Comparison of ENCODE assay signal across 8 cellular contexts in the genomic region with DNA sequence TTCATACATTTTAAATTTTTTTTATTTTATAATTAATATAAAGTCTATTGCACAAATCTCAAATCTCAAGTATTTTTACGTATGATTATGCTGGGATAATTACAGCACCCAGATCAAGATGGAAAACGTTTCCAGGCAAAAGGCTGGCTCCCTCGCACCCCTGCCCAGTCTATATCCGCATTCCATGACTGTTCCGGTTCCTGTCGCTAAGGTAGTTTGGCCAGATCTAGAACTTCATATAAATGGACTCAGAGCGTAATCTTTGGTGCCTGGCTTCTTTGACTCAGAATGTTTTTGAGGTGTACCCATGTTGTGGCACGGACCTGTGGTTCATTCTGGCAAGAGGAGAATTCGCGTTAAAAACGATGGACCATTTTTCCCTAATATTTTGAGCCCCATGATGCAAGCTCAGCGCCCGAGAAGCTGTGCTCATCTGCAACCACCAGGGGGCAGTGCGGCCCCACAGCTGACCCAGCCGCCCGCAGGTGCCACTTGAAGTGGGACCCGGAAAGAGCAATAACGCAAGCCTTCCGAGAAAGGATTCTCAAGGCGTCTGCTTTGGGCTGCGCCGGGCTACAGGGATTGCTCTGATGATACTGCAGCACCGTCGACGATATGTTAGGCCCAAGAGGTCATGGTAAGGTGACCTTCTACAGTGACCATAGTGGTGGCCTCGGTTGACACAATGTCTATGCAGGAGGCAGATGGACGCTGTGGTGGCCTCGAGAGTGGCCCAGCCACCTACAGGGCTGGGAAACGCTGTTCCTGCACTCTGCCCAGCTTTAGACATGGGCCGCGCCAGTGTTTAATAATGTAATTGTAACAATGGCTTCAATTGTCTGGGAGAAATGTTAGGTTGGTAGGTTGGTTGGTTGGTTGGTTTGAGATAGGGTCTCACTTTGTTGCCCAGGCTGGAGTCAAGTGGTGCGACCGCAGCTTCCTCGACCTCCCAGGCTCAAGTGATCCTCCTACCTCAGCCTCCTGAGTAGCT.
A peak's percentile ranks its signal among the peaks of the same experiment; 100 is the strongest.
DNase-seq lines count a peak whose midpoint lies in the region; ATAC-seq and TF ChIP-seq lines count a peak whose summit lies in the region.

No MANE protein-coding gene starts in this region.

- POLR2A ChIA-PET in GM10248 (lab: Yijun Ruan, JAX) = no interaction called here

- peaks cover 3% of the 10 kb centered on the region in 2 experiments for H3K4me1 ChIP-seq in trophoblast cell (ENCODE audit: control insufficient read depth in 1 of 2, insufficient read depth in 2 of 2, low read length in 2 of 2)
- peaks cover 0 to 6% (median 2%) of the 10 kb centered on the region in 4 donors for H3K4me1 ChIP-seq in transverse colon

- H2AFZ ChIP-seq in trophoblast cell (ENCODE audit: insufficient read depth, low read length, poor library complexity) = no peak overlapping the region

- no peak overlapping the region for H2AK5ac ChIP-seq in trophoblast cell (ENCODE audit: low read length)

- H3K27ac ChIP-seq in trophoblast cell (ENCODE audit: low read depth, low read length) (no peak overlapping the region), transverse colon (no peak overlapping the region)

- DNase-seq in GM10248 (ENCODE audit: extremely low spot score) (peak; percentile 84), Kasumi-1 (lab: John Stamatoyannopoulos, UW) (peak; percentile 57 to 66), SK-N-DZ (ENCODE audit: low spot score) (peak; percentile 73), glomerular visceral epithelial cell (ENCODE audit: extremely low spot score) (peak; percentile 80), trophoblast cell (peak; percentile 56 to 90), transverse colon (peak; percentile 81)
- peak; percentile 42 to 67 (median 50) for DNase-seq in activated naive CD4-positive, alpha-beta T cell (lab: John Stamatoyannopoulos, UW)

- H3K79me1 ChIP-seq in trophoblast cell (ENCODE audit: low read length) = no peaks in the 10 kb centered on the region

- no peak overlapping the region for H2BK5ac ChIP-seq in trophoblast cell (ENCODE audit: low read depth, low read length, poor library complexity)

- in situ Hi-C loops in transverse colon (cut with MboI; ENCODE audit: low pct_ligation_motif_present in 1 of 4, low pct_unique_long_range_greater_than_20kb in 1 of 4, low sequenced_read_pairs in 3 of 4) = loop anchor here in 3 of 4 donors (10.0 to 25.0 kb wide), 4 partner anchors 188 to 428 kb away; no protein-coding TSS in a partner anchor

- no peak overlapping the region for H2BK120ac ChIP-seq in trophoblast cell (ENCODE audit: insufficient read depth, low read length, poor library complexity)

- no peaks in the 10 kb centered on the region for H3K27me3 ChIP-seq in trophoblast cell (ENCODE audit: insufficient read depth, low read length)
- no peaks in the 10 kb centered on the region for H3K27me3 ChIP-seq in transverse colon

- TF ChIP-seq EP300 in transverse colon (IDR thresholded peaks at IDR 0.05; ENCODE audit: low read depth) = no peak

- no peak overlapping the region for H4K91ac ChIP-seq in trophoblast cell (ENCODE audit: low read depth, low read length)

- H3K18ac ChIP-seq in trophoblast cell (ENCODE audit: low read length) = no peak overlapping the region

- no peak overlapping the region for H2BK12ac ChIP-seq in trophoblast cell (ENCODE audit: low read length)

- CTCF ChIA-PET in GM10248 (lab: Yijun Ruan, JAX) = interaction anchor here (0.6 to 8.3 kb wide), 21 partner anchors 9 to 1424 kb away, joined by 3 to 161 read pairs (median 3); a partner anchor contains a TSS

- H3K36me3 ChIP-seq in trophoblast cell (ENCODE audit: control insufficient read depth in 1 of 2, insufficient read depth in 2 of 2, low read length in 2 of 2) (no peaks in the 10 kb centered on the region), transverse colon (no peaks in the 10 kb centered on the region)

- H3K14ac ChIP-seq in trophoblast cell (ENCODE audit: low read length) = no peak overlapping the region

- H3K4me3 ChIP-seq in trophoblast cell (ENCODE audit: low read depth, low read length) = no peak overlapping the region
- no peak overlapping the region for H3K4me3 ChIP-seq in transverse colon

- no peak overlapping the region for H3K4ac ChIP-seq in trophoblast cell (ENCODE audit: low read depth, low read length)

- intact Hi-C loops in transverse colon (cut with DNase I; ENCODE audit: low total_unique reads) = loop anchor here (10.0 kb wide), 1 partner anchor 428 kb away; no protein-coding TSS in a partner anchor

- no peak overlapping the region for H3K4me2 ChIP-seq in trophoblast cell (ENCODE audit: low read length)

- no peak for TF ChIP-seq POLR2A in transverse colon (IDR thresholded peaks at IDR 0.05)

- no peak overlapping the region for H4K12ac ChIP-seq in trophoblast cell (ENCODE audit: low read depth, low read length)

- no peak for ATAC-seq in HG03025 (IDR thresholded peaks at IDR 0.05; ENCODE audit: low FRiP score, unreplicated experiment)

- TF ChIP-seq CTCF in GM10248 (IDR thresholded peaks at IDR 0.05; ENCODE audit: control extremely low read depth, extremely low read depth, low read depth, missing control alignments) (peak; percentile 98), transverse colon (IDR thresholded peaks at IDR 0.05) (peak; percentile 91 to 99 (median 97))

- no CpG with 5 or more reads among the region's 34 CpGs for WGBS in trophoblast cell (ENCODE audit: extremely low coverage, insufficient coverage, insufficient read length)
- 42 to 53% methylated on average over 7 to 29 of the region's 34 CpGs for WGBS in transverse colon (ENCODE audit: low coverage in 1 of 2), 2 donors

- no peak overlapping the region for H4K8ac ChIP-seq in trophoblast cell (ENCODE audit: low read depth, low read length)

- H3K79me2 ChIP-seq in trophoblast cell (ENCODE audit: control insufficient read depth, insufficient read depth, low read length, poor library complexity) = no peaks in the 10 kb centered on the region

- no peak overlapping the region for H3K9ac ChIP-seq in trophoblast cell (ENCODE audit: low read length)

- no peaks in the 10 kb centered on the region for H3K9me3 ChIP-seq in trophoblast cell (ENCODE audit: insufficient read depth, low read depth, low read length)
- no peaks in the 10 kb centered on the region for H3K9me3 ChIP-seq in transverse colon

- H3K23ac ChIP-seq in trophoblast cell (ENCODE audit: low read length) = no peak overlapping the region
